Comparison of ENCODE assay signal across 8 cellular contexts in the genomic region with DNA sequence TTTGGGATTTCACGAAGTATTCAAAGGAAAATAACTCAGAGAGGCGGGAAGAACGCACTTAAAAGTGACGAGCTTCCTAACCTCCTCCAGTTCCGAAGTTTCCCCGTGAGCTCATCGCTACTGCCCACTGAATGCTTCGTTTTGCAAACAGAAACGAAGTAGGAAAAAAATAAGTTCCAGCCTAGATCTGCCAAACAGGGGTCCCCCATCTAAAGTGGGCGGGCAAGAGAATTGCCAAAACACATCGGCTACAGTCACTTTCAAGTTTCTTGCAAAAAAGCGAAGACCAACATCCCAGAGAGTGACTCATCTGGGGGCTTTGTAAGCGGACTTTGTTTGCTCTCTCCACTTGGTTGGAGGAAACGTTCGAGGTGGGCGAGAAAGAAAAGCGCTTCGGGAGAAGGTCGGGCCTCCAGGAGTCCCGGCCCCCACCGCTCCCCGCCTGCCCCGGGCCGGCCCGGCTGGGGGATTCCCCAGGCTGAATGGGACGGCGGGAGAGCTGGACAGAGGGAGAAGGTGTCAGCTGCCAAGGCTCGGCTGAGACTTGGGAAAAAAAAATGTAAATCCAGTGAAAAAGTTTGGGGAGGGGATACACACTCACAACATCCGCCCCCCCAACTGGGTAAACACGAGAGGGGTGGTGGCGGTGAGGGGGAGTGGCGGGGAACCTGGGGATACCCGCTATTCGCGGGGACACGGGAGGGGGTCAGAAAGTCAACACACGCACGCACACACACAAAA. TPM values are rescaled to one million over a fixed set of nuclear protein-coding genes. Genes with fewer than 3 reads are reported as not detected.
DNase-seq lines count a peak whose midpoint lies in the region; ATAC-seq and TF ChIP-seq lines count a peak whose summit lies in the region.

No MANE protein-coding gene starts in this region.

- peak overlapping the region; percentile 97 to 98 for H3K27ac ChIP-seq in ascending aorta
- H3K27ac ChIP-seq in hepatocyte, result peak overlapping the region; percentile 99

- WGBS in hepatocyte (ENCODE audit: low lambda C conversion rate, missing lambda C conversion rate), result 1% methylated on average over 33 of the region's 38 CpGs

- H3K4me1 ChIP-seq in ascending aorta, result peaks cover 0 to 26% of the 10 kb centered on the region in 2 donors
- peaks cover 49% of the 10 kb centered on the region for H3K4me1 ChIP-seq in hepatocyte (ENCODE audit: insufficient read depth)

- peak overlapping the region; percentile 81 for H3K4me2 ChIP-seq in hepatocyte

- H2AFZ ChIP-seq in hepatocyte, result peak overlapping the region; percentile 84

- peaks cover 44% of the 10 kb centered on the region for H4K20me1 ChIP-seq in hepatocyte (ENCODE audit: insufficient read depth, poor library complexity, severe bottlenecking)

- TF ChIP-seq CTCF in GM12864 (IDR thresholded peaks at IDR 0.05; ENCODE audit: low read depth, low read length, missing control alignments) (no peak), ascending aorta (IDR thresholded peaks at IDR 0.05) (no peak), hepatocyte (IDR thresholded peaks at IDR 0.05; ENCODE audit: poor library complexity) (no peak)

- ATAC-seq in HG03039 (IDR thresholded peaks at IDR 0.05; ENCODE audit: unreplicated experiment) (peak; percentile 7), SK-N-SH treated with all-trans-retinoic acid at 6 μM for 48 hours (peak; percentile 36), HG03378 (IDR thresholded peaks at IDR 0.05; ENCODE audit: unreplicated experiment) (no peak), HG02798 (IDR thresholded peaks at IDR 0.05; ENCODE audit: poor library complexity, unreplicated experiment) (no peak)

- no peaks in the 10 kb centered on the region for H3K9me2 ChIP-seq in hepatocyte (replicated peaks; ENCODE audit: insufficient read depth)

- H3K36me3 ChIP-seq in ascending aorta, result peaks cover 4 to 7% of the 10 kb centered on the region in 2 donors
- H3K36me3 ChIP-seq in hepatocyte (replicated peaks; ENCODE audit: insufficient read depth, low read depth), result no peaks in the 10 kb centered on the region

- H3K27me3 ChIP-seq in ascending aorta, result no peaks in the 10 kb centered on the region
- no peaks in the 10 kb centered on the region for H3K27me3 ChIP-seq in hepatocyte

- intact Hi-C loops in ascending aorta (cut with DNase I), result loop anchor here (2.0 to 5.0 kb wide), 2 partner anchors 34 to 95 kb away; partner anchors contain the start of gene DYNLL2

- no peaks in the 10 kb centered on the region for H3K9me3 ChIP-seq in ascending aorta
- no peaks in the 10 kb centered on the region for H3K9me3 ChIP-seq in hepatocyte (ENCODE audit: low read depth)

- DNase-seq in GM12864 (ENCODE audit: low read depth) (no peak), ascending aorta (ENCODE audit: low spot score in 2 of 2) (peak in 1 of 2 donors; percentile 75), hepatocyte (ENCODE audit: low spot score) (peak; percentile 81), renal cortical epithelial cell (ENCODE audit: low read depth) (peak; percentile 75)

- peaks cover 59% of the 10 kb centered on the region for H3K79me2 ChIP-seq in hepatocyte

- peak overlapping the region; percentile 84 for H3K4me3 ChIP-seq in GM12864 (ENCODE audit: low read depth, low read length)
- peak overlapping the region; percentile 84 to 85 for H3K4me3 ChIP-seq in ascending aorta
- H3K4me3 ChIP-seq in hepatocyte, result peak overlapping the region; percentile 31

TF ChIP-seq in SK-N-SH treated with all-trans-retinoic acid at 6 μM for 48 hours, 23 proteins besides CTCF, POLR2A, EP300 and RAD21:
- TF ChIP-seq PATZ1 (CRISPR knock-in tag; IDR thresholded peaks at IDR 0.05; ENCODE audit: borderline replicate concordance) (peak; percentile 76; the same call in 1 of the 2 replicates), ZFP3 (CRISPR knock-in tag; IDR thresholded peaks at IDR 0.05) (no peak), CSRNP3 (CRISPR knock-in tag; IDR thresholded peaks at IDR 0.05) (no peak), ARNTL (CRISPR knock-in tag; IDR thresholded peaks at IDR 0.05; ENCODE audit: borderline replicate concordance, low read depth) (no peak), ZNF565 (CRISPR knock-in tag; conservative IDR thresholded peaks at IDR 0.05; ENCODE audit: low read depth) (no peak), ESRRG (CRISPR knock-in tag; IDR thresholded peaks at IDR 0.05) (no peak)
- TF ChIP-seq, protein P1, sequence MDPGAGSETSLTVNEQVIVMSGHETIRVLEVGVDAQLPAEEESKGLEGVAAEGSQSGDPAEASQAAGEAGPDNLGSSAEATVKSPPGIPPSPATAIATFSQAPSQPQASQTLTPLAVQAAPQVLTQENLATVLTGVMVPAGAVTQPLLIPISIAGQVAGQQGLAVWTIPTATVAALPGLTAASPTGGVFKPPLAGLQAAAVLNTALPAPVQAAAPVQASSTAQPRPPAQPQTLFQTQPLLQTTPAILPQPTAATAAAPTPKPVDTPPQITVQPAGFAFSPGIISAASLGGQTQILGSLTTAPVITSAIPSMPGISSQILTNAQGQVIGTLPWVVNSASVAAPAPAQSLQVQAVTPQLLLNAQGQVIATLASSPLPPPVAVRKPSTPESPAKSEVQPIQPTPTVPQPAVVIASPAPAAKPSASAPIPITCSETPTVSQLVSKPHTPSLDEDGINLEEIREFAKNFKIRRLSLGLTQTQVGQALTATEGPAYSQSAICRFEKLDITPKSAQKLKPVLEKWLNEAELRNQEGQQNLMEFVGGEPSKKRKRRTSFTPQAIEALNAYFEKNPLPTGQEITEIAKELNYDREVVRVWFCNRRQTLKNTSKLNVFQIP (CRISPR knock-in tag; IDR thresholded peaks at IDR 0.05; ENCODE audit: borderline replicate concordance, low read depth), result no peak
- TF ChIP-seq, protein P2, sequence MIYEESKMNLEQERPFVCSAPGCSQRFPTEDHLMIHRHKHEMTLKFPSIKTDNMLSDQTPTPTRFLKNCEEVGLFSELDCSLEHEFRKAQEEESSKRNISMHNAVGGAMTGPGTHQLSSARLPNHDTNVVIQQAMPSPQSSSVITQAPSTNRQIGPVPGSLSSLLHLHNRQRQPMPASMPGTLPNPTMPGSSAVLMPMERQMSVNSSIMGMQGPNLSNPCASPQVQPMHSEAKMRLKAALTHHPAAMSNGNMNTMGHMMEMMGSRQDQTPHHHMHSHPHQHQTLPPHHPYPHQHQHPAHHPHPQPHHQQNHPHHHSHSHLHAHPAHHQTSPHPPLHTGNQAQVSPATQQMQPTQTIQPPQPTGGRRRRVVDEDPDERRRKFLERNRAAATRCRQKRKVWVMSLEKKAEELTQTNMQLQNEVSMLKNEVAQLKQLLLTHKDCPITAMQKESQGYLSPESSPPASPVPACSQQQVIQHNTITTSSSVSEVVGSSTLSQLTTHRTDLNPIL (CRISPR knock-in tag; IDR thresholded peaks at IDR 0.05; ENCODE audit: low read depth), result no peak

RNA-seq across cellular contexts. Expression of gene VEZF1, which starts 1.0 kb away (rescaled TPM):
- total RNA-seq in ascending aorta (47.4 TPM), hepatocyte (56.0 and 57.3 TPM in 2 replicates), renal cortical epithelial cell (45.8 and 79.1 TPM in 2 replicates)
- 19.1 and 20.9 TPM in 2 replicates for polyA plus RNA-seq in hepatocyte

RNA-seq across cellular contexts. Expression of gene SRSF1, which starts 20.0 kb away (rescaled TPM):
- 89.4 TPM for total RNA-seq in ascending aorta
- total RNA-seq in hepatocyte, result 175 and 189 TPM in 2 replicates
- polyA plus RNA-seq in hepatocyte, result 98.3 and 107 TPM in 2 replicates
- total RNA-seq in renal cortical epithelial cell, result 348 and 471 TPM in 2 replicates

RNA-seq across cellular contexts. Expression of gene CUEDC1, which starts 31.8 kb away (rescaled TPM):
- total RNA-seq in ascending aorta (76.1 TPM), hepatocyte (9.3 and 11.6 TPM in 2 replicates), renal cortical epithelial cell (10.1 and 20.1 TPM in 2 replicates)
- polyA plus RNA-seq in hepatocyte, result 23.3 and 27.4 TPM in 2 replicates

Comparison
In these comparisons a context has a peak if more than half of its experiments do, and no peak if none do; other contexts are left out.
1. H3K4me3 ChIP-seq: peak in every context shown above with its lines; median percentile 84 in ascending aorta; 84 in GM12864; 31 in hepatocyte.
2. ATAC-seq: peak in HG03039 (single experiment) and SK-N-SH treated with all-trans-retinoic acid at 6 μM for 48 hours (single experiment); none in HG03378 (single experiment) and HG02798 (single experiment).